8 cellular contexts compared by ENCODE assay signal in genomic region chr4:99949034-99949998, GRCh38. TPM values are rescaled to one million over a fixed set of nuclear protein-coding genes. Genes with fewer than 3 reads are reported as not detected.
A peak's percentile ranks its signal among the peaks of the same experiment; 100 is the strongest.
DNase-seq lines count a peak whose midpoint lies in the region; TF ChIP-seq lines count a peak whose summit lies in the region.

No MANE protein-coding gene starts in this region.

- H3K4me3 ChIP-seq in HFF-Myc (replicated peaks; ENCODE audit: low read depth, low read length) = peak overlapping the region; percentile 95
- peak overlapping the region; percentile 91 for H3K4me3 ChIP-seq in SJCRH30
- peak overlapping the region; percentile 90 for H3K4me3 ChIP-seq in suprapubic skin

- H3K4me3 Mint-ChIP-seq in activated naive CD4-positive, alpha-beta T cell treated with anti-CD3 and anti-CD28 coated beads for 36 hours = no peak overlapping the region

- peaks cover 22% of the 10 kb centered on the region for H3K36me3 Mint-ChIP-seq in activated naive CD4-positive, alpha-beta T cell treated with anti-CD3 and anti-CD28 coated beads for 36 hours (ENCODE audit: low read depth)

- WGBS in suprapubic skin = under 1% methylated on average over 63 of the region's 98 CpGs

- H3K9me3 ChIP-seq in SJCRH30 (replicated peaks) = no peaks in the 10 kb centered on the region
- no peaks in the 10 kb centered on the region for H3K9me3 ChIP-seq in suprapubic skin

- H3K4me1 Mint-ChIP-seq in activated naive CD4-positive, alpha-beta T cell treated with anti-CD3 and anti-CD28 coated beads for 36 hours (ENCODE audit: low read depth) = peaks cover 31% of the 10 kb centered on the region

- no peaks in the 10 kb centered on the region for H3K9me3 Mint-ChIP-seq in activated naive CD4-positive, alpha-beta T cell treated with anti-CD3 and anti-CD28 coated beads for 36 hours

- intact Hi-C loops in activated naive CD4-positive, alpha-beta T cell treated with anti-CD3 and anti-CD28 coated beads for 36 hours (cut with micrococcal nuclease) = loop anchor here (1.0 to 5.0 kb wide), 12 partner anchors 55 to 1807 kb away; partner anchors contain the start of genes ADH5, DAPP1, LAMTOR3 and RAP1GDS1

- H3K27ac ChIP-seq in SJCRH30 = peak overlapping the region; percentile 93
- peak overlapping the region; percentile 93 for H3K27ac ChIP-seq in suprapubic skin

- no peak for TF ChIP-seq EP300 in suprapubic skin (IDR thresholded peaks at IDR 0.05)

- TF ChIP-seq POLR2A in suprapubic skin (IDR thresholded peaks at IDR 0.05) = no peak

- H3K27me3 Mint-ChIP-seq in activated naive CD4-positive, alpha-beta T cell treated with anti-CD3 and anti-CD28 coated beads for 36 hours (ENCODE audit: low read depth) = no peaks in the 10 kb centered on the region

- DNase-seq in GM03348 (ENCODE audit: low spot score) = peak; percentile 89
- DNase-seq in HFF-Myc (ENCODE audit: extremely low read depth, low read depth) = peak; percentile 90
- DNase-seq in MV-4-11 (lab: John Stamatoyannopoulos, UW) = peak; percentile 92
- peak; percentile 89 to 96 for DNase-seq in SJCRH30
- peak; percentile 96 for DNase-seq in activated naive CD4-positive, alpha-beta T cell treated with anti-CD3 and anti-CD28 coated beads for 36 hours
- peak; percentile 87 for DNase-seq in glomerular endothelial cell (ENCODE audit: extremely low read depth, low read depth, low spot score)
- peak; percentile 25 to 95 (median 79) for DNase-seq in nucleus accumbens (lab: John Stamatoyannopoulos, UW)
- DNase-seq in suprapubic skin (ENCODE audit: low spot score in 2 of 2) = peak; percentile 94 to 95

- no peaks in the 10 kb centered on the region for H3K27me3 ChIP-seq in SJCRH30
- H3K27me3 ChIP-seq in suprapubic skin = no peaks in the 10 kb centered on the region

- no peak overlapping the region for H3K27ac Mint-ChIP-seq in activated naive CD4-positive, alpha-beta T cell treated with anti-CD3 and anti-CD28 coated beads for 36 hours

- TF ChIP-seq CTCF in HFF-Myc (IDR thresholded peaks at IDR 0.05; ENCODE audit: low read depth, low read length, missing control alignments) (peak; percentile 86), suprapubic skin (IDR thresholded peaks at IDR 0.05) (peak; percentile 77 to 88)

- peaks cover 30% of the 10 kb centered on the region for H3K36me3 ChIP-seq in SJCRH30
- no peaks in the 10 kb centered on the region for H3K36me3 ChIP-seq in suprapubic skin

- CTCF ChIA-PET in activated naive CD4-positive, alpha-beta T cell treated with anti-CD3 and anti-CD28 coated beads for 36 hours (lab: Charles Lee) = interaction anchor here (0.7 to 2.8 kb wide), 10 partner anchors 27 to 141 kb away, joined by 3 to 13 read pairs (median 4); partner anchors contain the start of gene LAMTOR3

- H3K4me1 ChIP-seq in SJCRH30 (peaks cover 10% of the 10 kb centered on the region), suprapubic skin (peaks cover 41% of the 10 kb centered on the region)

RNA-seq across cellular contexts. Expression of gene H2AZ1, which starts 0.8 kb away (rescaled TPM):
- 794 and 838 TPM in 2 replicates for total RNA-seq in SJCRH30 (2014; rRNA removed; shearing (Covaris generic))
- 1,000 to 10,000 TPM; 1,022 to 1,060 TPM for total RNA-seq in activated naive CD4-positive, alpha-beta T cell treated with anti-CD3 and anti-CD28 coated beads for 36 hours
- 220 and 244 TPM in 2 replicates for total RNA-seq in glomerular endothelial cell
- total RNA-seq in suprapubic skin = 100 to 1,000 TPM in 3 of 4 donors, 10 to 100 TPM in 1; 95.3 to 132 (median 113) TPM

RNA-seq across cellular contexts. Expression of gene DNAJB14, which starts 2.9 kb away (rescaled TPM):
- total RNA-seq in SJCRH30 (2014; rRNA removed; shearing (Covaris generic)) = 23.8 and 26.1 TPM in 2 replicates
- total RNA-seq in activated naive CD4-positive, alpha-beta T cell treated with anti-CD3 and anti-CD28 coated beads for 36 hours = 10 to 100 TPM; 34.6 to 35.7 TPM
- total RNA-seq in glomerular endothelial cell = 23.6 and 47.4 TPM in 2 replicates
- total RNA-seq in suprapubic skin = 10 to 100 TPM; 19.4 to 30.9 (median 19.8) TPM

RNA-seq across cellular contexts. Expression of gene LAMTOR3, which starts 55.1 kb away (rescaled TPM):
- 36.1 and 37.9 TPM in 2 replicates for total RNA-seq in SJCRH30 (2014; rRNA removed; shearing (Covaris generic))
- 10 to 100 TPM; 24.9 to 26.9 TPM for total RNA-seq in activated naive CD4-positive, alpha-beta T cell treated with anti-CD3 and anti-CD28 coated beads for 36 hours
- 32.4 and 37.7 TPM in 2 replicates for total RNA-seq in glomerular endothelial cell
- 10 to 100 TPM; 34.4 to 49.5 (median 39.3) TPM for total RNA-seq in suprapubic skin

Comparison
In these comparisons a context has a peak if more than half of its experiments do, and no peak if none do; other contexts are left out.
1. Peak in every context shown above with its lines: DNase-seq, H3K4me3 ChIP-seq and H3K27ac ChIP-seq.